ENCODE assay signal across 9 cellular contexts in genomic region chr19:5891938-5892771, GRCh38. TPM values are rescaled to one million over a fixed set of nuclear protein-coding genes. Genes with fewer than 3 reads are reported as not detected.
DNase-seq lines count a peak whose midpoint lies in the region; ATAC-seq and TF ChIP-seq lines count a peak whose summit lies in the region.
"Had no signal": no experiment of that assay in that cellular context is flagged by ENCODE, and none has a peak within 500 bp of the region (broad histone marks: within the 10 kb centered on the region; RNA-seq: fewer than 3 reads in every experiment).

No MANE protein-coding gene starts in this region.

- peak overlapping the region; percentile 65 for H3K27ac Mint-ChIP-seq in T-helper 17 cell
- H3K27ac Mint-ChIP-seq in activated naive CD4-positive, alpha-beta T cell treated with anti-CD3 and anti-CD28 coated beads, Interleukin-2, amount 10 ng/mL, durations not matched to agents 7 days and 5 days = no peak overlapping the region

- 5 to 6% (median 5%) methylated on average over 45 to 48 of the region's 48 CpGs for WGBS in psoas muscle, 3 donors

- H3K9me3 ChIP-seq in T-helper 17 cell (ENCODE audit: control insufficient read depth, low read length, poor library complexity, severe bottlenecking) = no peaks in the 10 kb centered on the region
- no peaks in the 10 kb centered on the region for H3K9me3 ChIP-seq in psoas muscle

- ATAC-seq in T-helper 17 cell (peak; percentile 49), foreskin keratinocyte (peak; percentile 4), psoas muscle (peak; percentile 46 to 70 (median 63)), GM21786 (IDR thresholded peaks at IDR 0.05; ENCODE audit: unreplicated experiment) (no peak)

- H3K36me3 Mint-ChIP-seq in T-helper 17 cell (ENCODE audit: low read depth) = no peaks in the 10 kb centered on the region
- peaks cover 3% of the 10 kb centered on the region for H3K36me3 Mint-ChIP-seq in activated naive CD4-positive, alpha-beta T cell treated with anti-CD3 and anti-CD28 coated beads, Interleukin-2, amount 10 ng/mL, durations not matched to agents 7 days and 5 days

- H3K9me3 Mint-ChIP-seq in activated naive CD4-positive, alpha-beta T cell treated with anti-CD3 and anti-CD28 coated beads, Interleukin-2, amount 10 ng/mL, durations not matched to agents 7 days and 5 days = no peaks in the 10 kb centered on the region

- DNase-seq in AG04449 (ENCODE audit: low read depth, low spot score) (no peak), T-helper 17 cell (no peak), foreskin keratinocyte (no peak), psoas muscle (no peak), cerebellar nuclear complex (lab: John Stamatoyannopoulos, UW) (no peak)
- DNase-seq in activated naive CD4-positive, alpha-beta T cell treated with anti-CD3 and anti-CD28 coated beads, Interleukin-2, amount 10 ng/mL, durations not matched to agents 7 days and 5 days = no peak

- TF ChIP-seq CTCF in AG04449 (IDR thresholded peaks at IDR 0.05; ENCODE audit: insufficient read depth, low read length, missing control alignments) = peak; percentile 93
- TF ChIP-seq CTCF in GM12874 (IDR thresholded peaks at IDR 0.05; ENCODE audit: insufficient read depth, low read depth, low read length) = peak; percentile 68
- peak; percentile 73 for TF ChIP-seq CTCF in foreskin keratinocyte (conservative IDR thresholded peaks at IDR 0.05)
- peak; percentile 58 for TF ChIP-seq CTCF in psoas muscle (IDR thresholded peaks at IDR 0.05)

- H3K27ac ChIP-seq in foreskin keratinocyte = no peak overlapping the region
- no peak overlapping the region for H3K27ac ChIP-seq in psoas muscle
- H3K27ac ChIP-seq: epithelial cell of prostate had no signal

- peaks cover 5% of the 10 kb centered on the region for H3K27me3 Mint-ChIP-seq in T-helper 17 cell
- H3K27me3 Mint-ChIP-seq in activated naive CD4-positive, alpha-beta T cell treated with anti-CD3 and anti-CD28 coated beads, Interleukin-2, amount 10 ng/mL, durations not matched to agents 7 days and 5 days = peaks cover 25% of the 10 kb centered on the region

- intact Hi-C loops in psoas muscle (cut with DNase I) = loop anchor here in 1 of 2 donors (2.0 kb wide), 1 partner anchor 87 kb away; the partner anchor contains the start of gene NRTN

- POLR2A ChIA-PET in AG04449 (lab: Yijun Ruan, JAX) = interaction anchor here (0.7 to 1.6 kb wide), 2 partner anchors 11 to 88 kb away, joined by 3 to 5 read pairs; partner anchors contain the start of gene NDUFA11

- CTCF ChIA-PET in AG04449 (lab: Yijun Ruan, JAX) = interaction anchor here (0.7 to 5.0 kb wide), 15 partner anchors 10 to 130 kb away, joined by 3 to 100 read pairs (median 5); partner anchors contain the start of genes NDUFA11, NRTN and VMAC
- CTCF ChIA-PET in activated naive CD4-positive, alpha-beta T cell treated with anti-CD3 and anti-CD28 coated beads, Interleukin-2, amount 10 ng/mL, durations not matched to agents 7 days and 5 days (lab: Charles Lee) = interaction anchor here (4.1 kb wide), 1 partner anchor 88 kb away, joined by 25 read pairs; no protein-coding TSS in a partner anchor

- H3K27me3 ChIP-seq in foreskin keratinocyte (peaks cover 17% of the 10 kb centered on the region), psoas muscle (ENCODE audit: insufficient read depth in 3 of 3, low read length in 2 of 3) (peaks cover 0 to 33% (median 3%) of the 10 kb centered on the region in 3 donors)

- no peak overlapping the region for H3K4me3 ChIP-seq in AG04449 (ENCODE audit: low read depth, low read length)
- H3K4me3 ChIP-seq in psoas muscle = no peak overlapping the region

- H3K4me1 ChIP-seq in foreskin keratinocyte (peaks cover 3% of the 10 kb centered on the region), psoas muscle (peaks cover 5% of the 10 kb centered on the region)

- H3K4me1 Mint-ChIP-seq in T-helper 17 cell = no peaks in the 10 kb centered on the region
- H3K4me1 Mint-ChIP-seq in activated naive CD4-positive, alpha-beta T cell treated with anti-CD3 and anti-CD28 coated beads, Interleukin-2, amount 10 ng/mL, durations not matched to agents 7 days and 5 days = no peaks in the 10 kb centered on the region

- H3K36me3 ChIP-seq in psoas muscle (ENCODE audit: insufficient read depth in 1 of 2, low read depth in 1 of 2) = peaks cover 0 to 22% of the 10 kb centered on the region in 2 donors

- no peak overlapping the region for H3K4me3 Mint-ChIP-seq in T-helper 17 cell
- H3K4me3 Mint-ChIP-seq in activated naive CD4-positive, alpha-beta T cell treated with anti-CD3 and anti-CD28 coated beads, Interleukin-2, amount 10 ng/mL, durations not matched to agents 7 days and 5 days = no peak overlapping the region

RNA-seq across cellular contexts. Expression of gene NDUFA11, which starts 11.4 kb away (rescaled TPM):
- total RNA-seq in T-helper 17 cell (100 to 1,000 TPM; 102 to 108 TPM), foreskin keratinocyte (283 and 287 TPM in 2 replicates), psoas muscle (100 to 1,000 TPM; 240 to 367 (median 285) TPM)
- polyA plus RNA-seq in foreskin keratinocyte (511 and 568 TPM in 2 replicates), psoas muscle (100 to 1,000 TPM; 373 to 503 (median 438) TPM)

RNA-seq across cellular contexts. Expression of gene VMAC, which starts 12.5 kb away (rescaled TPM):
- 10 to 100 TPM; 24.6 TPM for total RNA-seq in T-helper 17 cell
- total RNA-seq in foreskin keratinocyte = 1.5 and 2.1 TPM in 2 replicates
- 0.89 and 1.2 TPM in 2 replicates for polyA plus RNA-seq in foreskin keratinocyte
- total RNA-seq in psoas muscle = 1 to 10 TPM in 2 of 4 donors, under 1 TPM in 2; 0.73 to 3.0 (median 1.2) TPM
- 1 to 10 TPM in 1 of 3 donors, under 1 TPM in 2; 0.82 to 2.2 (median 0.89) TPM for polyA plus RNA-seq in psoas muscle

RNA-seq across cellular contexts. Expression of gene FUT5, which starts 21.8 kb away (rescaled TPM):
- total RNA-seq in T-helper 17 cell = 1 to 10 TPM; 2.2 to 3.7 TPM
- total RNA-seq in foreskin keratinocyte = not detected in 2 replicates
- not detected in 2 replicates for polyA plus RNA-seq in foreskin keratinocyte
- not detected for total RNA-seq in psoas muscle
- polyA plus RNA-seq in psoas muscle = not detected

RNA-seq across cellular contexts. Expression of gene CAPS, which starts 21.9 kb away (rescaled TPM):
- total RNA-seq in T-helper 17 cell (10 to 100 TPM; 41.0 to 47.1 TPM), foreskin keratinocyte (1.4 and 2.6 TPM in 2 replicates), psoas muscle (1 to 10 TPM; 1.3 to 2.9 (median 1.5) TPM)
- polyA plus RNA-seq in foreskin keratinocyte (1.4 and 2.9 TPM in 2 replicates), psoas muscle (1 to 10 TPM; 1.2 to 1.7 (median 1.5) TPM)

RNA-seq across cellular contexts. Expression of gene FUT3, which starts 40.9 kb away (rescaled TPM):
- total RNA-seq in T-helper 17 cell = under 1 TPM in 1 of 2 donors, not detected in 1; 0.50 TPM
- 1.5 and 2.2 TPM in 2 replicates for total RNA-seq in foreskin keratinocyte
- 1.5 and 3.6 TPM in 2 replicates for polyA plus RNA-seq in foreskin keratinocyte
- under 1 TPM in 1 of 4 donors, not detected in 3; 0.19 TPM for total RNA-seq in psoas muscle
- under 1 TPM in 1 of 3 donors, not detected in 2; 0.03 TPM for polyA plus RNA-seq in psoas muscle
